23 cellular contexts compared by ENCODE assay signal in genomic region chr2:36516136-36516870, GRCh38.
DNase-seq lines count a peak whose midpoint lies in the region; ATAC-seq and TF ChIP-seq lines count a peak whose summit lies in the region.
"Had no signal": no experiment of that assay in that cellular context is flagged by ENCODE, and none has a peak within 500 bp of the region (broad histone marks: within the 10 kb centered on the region; RNA-seq: fewer than 3 reads in every experiment).

No MANE protein-coding gene starts in this region.

- no peaks in the 10 kb centered on the region for H3K9me3 ChIP-seq in thyroid gland
- H3K9me3 ChIP-seq: BLaER1, right atrium auricular region, upper lobe of left lung had no signal

- no peak for ATAC-seq in stimulated activated memory B cell treated with anti-CD40 and anti-IgM and Interleukin-4, amounts not matched to agents 10 μg/mL and 1 μg/mL and 100 μg/mL, for 72 hours
- ATAC-seq: PC-3, T-helper 17 cell had no signal

- intact Hi-C loops in thyroid gland (cut with DNase I): loop anchor here (10.0 kb wide), 1 partner anchor 148 kb away; no protein-coding TSS in a partner anchor

- no peaks in the 10 kb centered on the region for H3K36me3 Mint-ChIP-seq in stimulated activated memory B cell treated with anti-CD40 and anti-IgM and Interleukin-4, amounts not matched to agents 10 μg/mL and 1 μg/mL and 100 μg/mL, for 72 hours

- no peaks in the 10 kb centered on the region for H3K27me3 ChIP-seq in thyroid gland
- H3K27me3 ChIP-seq: BLaER1, right atrium auricular region, upper lobe of left lung had no signal

- peaks cover 4 to 6% of the 10 kb centered on the region in 2 donors for H3K4me1 ChIP-seq in thyroid gland
- H3K4me1 ChIP-seq: BLaER1, right atrium auricular region, upper lobe of left lung had no signal

- H3K27ac Mint-ChIP-seq in stimulated activated memory B cell treated with anti-CD40 and anti-IgM and Interleukin-4, amounts not matched to agents 10 μg/mL and 1 μg/mL and 100 μg/mL, for 72 hours: no peak overlapping the region
- H3K27ac Mint-ChIP-seq: stimulated activated naive CD8-positive, alpha-beta T cell treated with anti-CD3 and anti-CD28 coated beads, Interleukin-15, Interleukin-2, amounts not matched to agents 100 ng/mL and 50 ng/mL, for 24 hours; T-helper 17 cell had no signal

- DNase-seq in HCEC 1CT (peak; percentile 42), cardiac fibroblast (ENCODE audit: low read depth in 2 of 2) (peak; percentile 67 to 75), iris pigment epithelial cell (ENCODE audit: low read depth) (peak; percentile 78), thyroid gland (peak; percentile 26 to 56), NK-92 (lab: John Stamatoyannopoulos, UW; ENCODE audit: unreplicated experiment) (no peak)
- DNase-seq in activated CD8-positive, alpha-beta memory T cell treated with anti-CD3 and anti-CD28 coated beads, Interleukin-2, amount 50 U/mL, for 4 hours: no peak
- DNase-seq: activated CD4-positive, alpha-beta T cell treated with anti-CD3 and anti-CD28 coated beads, Interleukin-2, amount 50 U/mL, for 4 hours; anterior cingulate cortex; H9; KBM-7; NCI-H1694; NCI-H774; nucleus accumbens; PC-3; SIG-M5; T-helper 17 cell; upper lobe of left lung; WERI-Rb-1 had no signal

- TF ChIP-seq CTCF in cardiac fibroblast (IDR thresholded peaks at IDR 0.05; ENCODE audit: low read depth, low read length): no peak
- TF ChIP-seq CTCF in thyroid gland (IDR thresholded peaks at IDR 0.05): no peak

- H3K27ac ChIP-seq in thyroid gland: no peak overlapping the region
- H3K27ac ChIP-seq: BLaER1, right atrium auricular region, upper lobe of left lung, WERI-Rb-1 had no signal

- no peaks in the 10 kb centered on the region for H3K9me3 Mint-ChIP-seq in stimulated activated memory B cell treated with anti-CD40 and anti-IgM and Interleukin-4, amounts not matched to agents 10 μg/mL and 1 μg/mL and 100 μg/mL, for 72 hours
- H3K9me3 Mint-ChIP-seq: H9; stimulated activated naive CD8-positive, alpha-beta T cell treated with anti-CD3 and anti-CD28 coated beads, Interleukin-15, Interleukin-2, amounts not matched to agents 100 ng/mL and 50 ng/mL, for 24 hours had no signal

- H3K4me1 Mint-ChIP-seq in stimulated activated memory B cell treated with anti-CD40 and anti-IgM and Interleukin-4, amounts not matched to agents 10 μg/mL and 1 μg/mL and 100 μg/mL, for 72 hours: no peaks in the 10 kb centered on the region
- H3K4me1 Mint-ChIP-seq: H9, T-helper 17 cell had no signal

- H3K36me3 ChIP-seq in thyroid gland: peaks cover 40 to 54% of the 10 kb centered on the region in 2 donors
- H3K36me3 ChIP-seq: WERI-Rb-1 had no signal

- TF ChIP-seq POLR2A in thyroid gland (IDR thresholded peaks at IDR 0.05): no peak

- WGBS in thyroid gland, 2 donors: 71 to 78% methylated on average over 8 of the region's 8 CpGs

- no peaks in the 10 kb centered on the region for H3K27me3 Mint-ChIP-seq in stimulated activated memory B cell treated with anti-CD40 and anti-IgM and Interleukin-4, amounts not matched to agents 10 μg/mL and 1 μg/mL and 100 μg/mL, for 72 hours
- H3K27me3 Mint-ChIP-seq: stimulated activated naive CD8-positive, alpha-beta T cell treated with anti-CD3 and anti-CD28 coated beads, Interleukin-15, Interleukin-2, amounts not matched to agents 100 ng/mL and 50 ng/mL, for 24 hours; T-helper 17 cell had no signal

- no peak overlapping the region for H3K4me3 ChIP-seq in cardiac fibroblast (replicated peaks in 1 of 2; ENCODE audit: low read depth in 2 of 2, low read length in 2 of 2)
- H3K4me3 ChIP-seq in thyroid gland (replicated peaks in 1 of 3): no peak overlapping the region
- H3K4me3 ChIP-seq: BLaER1, coronary artery, right atrium auricular region, upper lobe of left lung had no signal

- no peak overlapping the region for H3K4me3 Mint-ChIP-seq in stimulated activated memory B cell treated with anti-CD40 and anti-IgM and Interleukin-4, amounts not matched to agents 10 μg/mL and 1 μg/mL and 100 μg/mL, for 72 hours
- H3K4me3 Mint-ChIP-seq: H9; stimulated activated naive CD8-positive, alpha-beta T cell treated with anti-CD3 and anti-CD28 coated beads, Interleukin-15, Interleukin-2, amounts not matched to agents 100 ng/mL and 50 ng/mL, for 24 hours; T-helper 17 cell had no signal

Comparison
In these comparisons a context has a peak if more than half of its experiments do, and no peak if none do; other contexts are left out.
1. DNase-seq: peak in HCEC 1CT (single experiment), cardiac fibroblast (2 of 2), iris pigment epithelial cell (single experiment) and thyroid gland (2 of 2); none in NK-92 (single experiment) and activated CD8-positive, alpha-beta memory T cell treated with anti-CD3 and anti-CD28 coated beads, Interleukin-2, amount 50 U/mL, for 4 hours (single experiment).